In genomic region chr1:226688056-226688748, GRCh38 we compare ENCODE assay signal across 10 cellular contexts. TPM values are rescaled to one million over a fixed set of nuclear protein-coding genes. Genes with fewer than 3 reads are reported as not detected.
DNase-seq lines count a peak whose midpoint lies in the region; ATAC-seq and TF ChIP-seq lines count a peak whose summit lies in the region.
"Had no signal": no experiment of that assay in that cellular context is flagged by ENCODE, and none has a peak within 500 bp of the region (broad histone marks: within the 10 kb centered on the region; RNA-seq: fewer than 3 reads in every experiment).

No MANE protein-coding gene starts in this region.

- H3K27ac ChIP-seq in BLaER1, result peak overlapping the region; percentile 53
- no peak overlapping the region for H3K27ac ChIP-seq in mesenchymal stem cell (ENCODE audit: low read length, poor library complexity, severe bottlenecking)
- peak overlapping the region in 1 of 2 donors; percentile 9 for H3K27ac ChIP-seq in prostate gland

- DNase-seq in nucleus accumbens (lab: John Stamatoyannopoulos, UW) (peak in 51 of 56 donors; percentile 42 to 92 (median 76)), DMS153 treated with DMSO at 0.1 percent for 48 hours (lab: John Stamatoyannopoulos, UW; ENCODE audit: unreplicated experiment) (no peak), mucosa of gallbladder (ENCODE audit: low spot score) (no peak), mesenchymal stem cell (no peak), prostate gland (ENCODE audit: low spot score) (no peak)
- DNase-seq: COR-L47, NCI-H1930 had no signal

- no peaks in the 10 kb centered on the region for H3K27me3 ChIP-seq in BLaER1
- no peaks in the 10 kb centered on the region for H3K27me3 ChIP-seq in mesenchymal stem cell (ENCODE audit: control insufficient read depth in 1 of 2, insufficient read depth in 1 of 2, low read length in 2 of 2)
- H3K27me3 ChIP-seq in prostate gland (replicated peaks; ENCODE audit: insufficient read depth), result no peaks in the 10 kb centered on the region

- H3K18ac ChIP-seq in mesenchymal stem cell (ENCODE audit: low read depth in 1 of 2, low read length in 2 of 2), result no peak overlapping the region

- H3K27me3 Mint-ChIP-seq in brain, result no peaks in the 10 kb centered on the region

- H3K4me2 ChIP-seq in BLaER1 (peak overlapping the region; percentile 94), mesenchymal stem cell (ENCODE audit: low read length, poor library complexity, severe bottlenecking) (no peak overlapping the region)

- H3K9ac ChIP-seq in BLaER1 (peak overlapping the region; percentile 0; the same call in 1 of the 2 replicates), mesenchymal stem cell (ENCODE audit: low read length) (no peak overlapping the region)

- no peak overlapping the region for H3K23ac ChIP-seq in mesenchymal stem cell (ENCODE audit: low read length in 2 of 2)

- ATAC-seq in HG02588 (IDR thresholded peaks at IDR 0.05; ENCODE audit: unreplicated experiment), result peak; percentile 47

- no peaks in the 10 kb centered on the region for H3K36me3 Mint-ChIP-seq in brain

- no peak overlapping the region for H4K91ac ChIP-seq in mesenchymal stem cell (ENCODE audit: low read length)

- H2AFZ ChIP-seq in mesenchymal stem cell (ENCODE audit: low read depth, low read length), result no peak overlapping the region

- no peak overlapping the region for H3K14ac ChIP-seq in mesenchymal stem cell (ENCODE audit: low read length in 2 of 2)

- H3K4me1 ChIP-seq in BLaER1, result peaks cover 93% of the 10 kb centered on the region
- H3K4me1 ChIP-seq in mesenchymal stem cell (ENCODE audit: control insufficient read depth, insufficient read depth, low read depth, low read length), result peaks cover 3% of the 10 kb centered on the region
- H3K4me1 ChIP-seq in prostate gland (replicated peaks), result peaks cover 2% of the 10 kb centered on the region

- H3K79me1 ChIP-seq in mesenchymal stem cell (replicated peaks; ENCODE audit: low read length, poor library complexity, severe bottlenecking), result peaks cover 33% of the 10 kb centered on the region

- H3K9me3 Mint-ChIP-seq in brain, result no peaks in the 10 kb centered on the region

- H4K20me1 ChIP-seq in BLaER1, result peaks cover 92% of the 10 kb centered on the region

- TF ChIP-seq CTCF in brain (conservative IDR thresholded peaks at IDR 0.05) (no peak), prostate gland (IDR thresholded peaks at IDR 0.05) (no peak)

- no peak for TF ChIP-seq POLR2A in prostate gland (IDR thresholded peaks at IDR 0.05)

- no peak overlapping the region for H3K4ac ChIP-seq in mesenchymal stem cell (ENCODE audit: low read depth in 1 of 2, low read length in 2 of 2)

- no peak overlapping the region for H2BK5ac ChIP-seq in mesenchymal stem cell (ENCODE audit: low read depth, low read length, poor library complexity, severe bottlenecking)

- peak overlapping the region in 1 of 2 experiments; percentile 42 for H2BK12ac ChIP-seq in mesenchymal stem cell (ENCODE audit: low read length in 2 of 2)

- H3K4me3 ChIP-seq in BLaER1, result no peak overlapping the region
- H3K4me3 ChIP-seq in mesenchymal stem cell (ENCODE audit: insufficient read depth in 1 of 2, low read depth in 1 of 2, low read length in 2 of 2), result no peak overlapping the region
- no peak overlapping the region for H3K4me3 ChIP-seq in prostate gland

- no peak overlapping the region for H4K8ac ChIP-seq in mesenchymal stem cell (ENCODE audit: low read length)

- peak overlapping the region in 2 of 5 experiments; percentile 37 to 59 for H3K4me3 Mint-ChIP-seq in brain

- peaks cover 93% of the 10 kb centered on the region for H3K4me1 Mint-ChIP-seq in brain

- H3K36me3 ChIP-seq in BLaER1, result peaks cover 49% of the 10 kb centered on the region
- H3K36me3 ChIP-seq in mesenchymal stem cell (ENCODE audit: control insufficient read depth in 1 of 2, insufficient read depth in 2 of 2, low read depth in 1 of 2, low read length in 2 of 2), result peaks cover 0 to 2% of the 10 kb centered on the region in 2 experiments
- H3K36me3 ChIP-seq in prostate gland, result no peaks in the 10 kb centered on the region

- H3K9me3 ChIP-seq in BLaER1, result no peaks in the 10 kb centered on the region
- H3K9me3 ChIP-seq in mesenchymal stem cell (ENCODE audit: control insufficient read depth, low read length), result no peaks in the 10 kb centered on the region
- no peaks in the 10 kb centered on the region for H3K9me3 ChIP-seq in prostate gland

- no peak overlapping the region for H2BK120ac ChIP-seq in mesenchymal stem cell (ENCODE audit: low read depth, low read length)

- intact Hi-C loops in prostate gland (cut with DNase I), result no loop called here

- WGBS in mesenchymal stem cell, result 85% methylated on average over 4 of the region's 6 CpGs
- WGBS in prostate gland, result 75% methylated on average over 6 of the region's 6 CpGs

- H2BK15ac ChIP-seq in mesenchymal stem cell (ENCODE audit: low read depth, poor library complexity, severe bottlenecking), result no peak overlapping the region

- H3K27ac Mint-ChIP-seq in brain, result peak overlapping the region in 4 of 5 experiments; percentile 71 to 98 (median 96)

- H2AK5ac ChIP-seq in mesenchymal stem cell (ENCODE audit: low read length, severe bottlenecking), result no peak overlapping the region

RNA-seq across cellular contexts. Expression of gene ITPKB, which starts 50.9 kb away (rescaled TPM):
- 85.7 TPM for polyA plus RNA-seq in brain (ENCODE audit: insufficient read depth, low read depth, low replicate concordance)
- total RNA-seq in mucosa of gallbladder, result 30.6 TPM
- 8.1 TPM for polyA plus RNA-seq in mesenchymal stem cell (2013, experiment 1 of 2)
- polyA plus RNA-seq in mesenchymal stem cell (2013, experiment 2 of 2), result 8.0 TPM
- 10 to 100 TPM; 47.5 to 49.2 TPM for total RNA-seq in prostate gland

Comparison
In these comparisons a context has a peak if more than half of its experiments do, and no peak if none do; other contexts are left out.
1. DNase-seq: peak in nucleus accumbens (51 of 56); none in DMS153 treated with DMSO at 0.1 percent for 48 hours (single experiment), mucosa of gallbladder (single experiment), mesenchymal stem cell (single experiment) and prostate gland (single experiment).